14 cellular contexts compared by ENCODE assay signal in genomic region chr19:52603558-52604207, GRCh38. TPM values are rescaled to one million over a fixed set of nuclear protein-coding genes. Genes with fewer than 3 reads are reported as not detected.
DNase-seq lines count a peak whose midpoint lies in the region; ATAC-seq and TF ChIP-seq lines count a peak whose summit lies in the region.
"Had no signal": no experiment of that assay in that cellular context is flagged by ENCODE, and none has a peak within 500 bp of the region (broad histone marks: within the 10 kb centered on the region; RNA-seq: fewer than 3 reads in every experiment).

No MANE protein-coding gene starts in this region.

- H2BK20ac ChIP-seq in IMR-90 (ENCODE audit: low read depth, low read length): no peak overlapping the region

- H3K18ac ChIP-seq in IMR-90 (ENCODE audit: low read depth, low read length): no peak overlapping the region

- peaks cover 3% of the 10 kb centered on the region; the same call in 1 of the 2 replicates for H3K9me1 ChIP-seq in IMR-90 (ENCODE audit: insufficient read depth, low read length)

- peaks cover 5% of the 10 kb centered on the region; the same call in 1 of the 2 replicates for H3K4me1 ChIP-seq in IMR-90 (ENCODE audit: control insufficient read depth, insufficient read depth, low read length)
- H3K4me1 ChIP-seq in sigmoid colon: peaks cover 0 to 17% (median 14%) of the 10 kb centered on the region in 4 donors

- H3K36me3 ChIP-seq in IMR-90 (ENCODE audit: control insufficient read depth, insufficient read depth, low read length) (peaks cover 2% of the 10 kb centered on the region; the same call in 1 of the 2 replicates), sigmoid colon (no peaks in the 10 kb centered on the region)

- no peak overlapping the region for H3K4me2 ChIP-seq in IMR-90 (ENCODE audit: low read depth, low read length)
- H3K4me2 ChIP-seq: BLaER1 had no signal

- no peak overlapping the region for H3K4ac ChIP-seq in IMR-90 (ENCODE audit: low read depth, low read length)

- in situ Hi-C loops in IMR-90 (cut with MboI; ENCODE audit: low sequenced_read_pairs): no loop called here

- H3K27me3 Mint-ChIP-seq in natural killer cell treated with Interleukin-12 subunit alpha and Interleukin-12 subunit beta and Interleukin-15 and Interleukin-18, amount 100 ng/mL, for 72 hours: no peaks in the 10 kb centered on the region
- H3K27me3 Mint-ChIP-seq: stimulated activated naive CD8-positive, alpha-beta T cell treated with anti-CD3 and anti-CD28 coated beads, Interleukin-15, Interleukin-2, amounts not matched to agents 100 ng/mL and 50 ng/mL, for 24 hours had no signal

- H2AFZ ChIP-seq in IMR-90 (replicated peaks; ENCODE audit: low read length, poor library complexity): no peak overlapping the region

- H2BK15ac ChIP-seq in IMR-90 (ENCODE audit: low read depth, low read length): no peak overlapping the region

- TF ChIP-seq POLR2A in IMR-90 (IDR thresholded peaks at IDR 0.05; ENCODE audit: low read depth, low read length) (no peak), sigmoid colon (IDR thresholded peaks at IDR 0.05) (no peak)

- POLR2A ChIA-PET in IMR-90 (lab: Charles Lee; ENCODE audit: unreplicated experiment): no interaction called here

- H3K4me3 Mint-ChIP-seq in natural killer cell treated with Interleukin-12 subunit alpha and Interleukin-12 subunit beta and Interleukin-15 and Interleukin-18, amount 100 ng/mL, for 72 hours: no peak overlapping the region
- H3K4me3 Mint-ChIP-seq: stimulated activated naive CD8-positive, alpha-beta T cell treated with anti-CD3 and anti-CD28 coated beads, Interleukin-15, Interleukin-2, amounts not matched to agents 100 ng/mL and 50 ng/mL, for 24 hours had no signal

- no peak for TF ChIP-seq EP300 in sigmoid colon (IDR thresholded peaks at IDR 0.05)

- no peak for TF ChIP-seq RAD21 in IMR-90 (IDR thresholded peaks at IDR 0.05; ENCODE audit: low read length)

- TF ChIP-seq CTCF in IMR-90 (conservative IDR thresholded peaks at IDR 0.05; ENCODE audit: low read depth, low read length) (no peak), fibroblast of mammary gland (conservative IDR thresholded peaks at IDR 0.05; ENCODE audit: control insufficient read depth, insufficient read depth, low read depth, low read length) (no peak), sigmoid colon (IDR thresholded peaks at IDR 0.05) (no peak)

- H3K27me3 ChIP-seq in IMR-90 (ENCODE audit: control insufficient read depth, insufficient read depth, low read length) (no peaks in the 10 kb centered on the region), sigmoid colon (no peaks in the 10 kb centered on the region)
- H3K27me3 ChIP-seq: BLaER1 had no signal

- DNase-seq in AML-193 (lab: John Stamatoyannopoulos, UW) (peak; percentile 31 to 55), IMR-90 (peak; percentile 28), fibroblast of mammary gland (ENCODE audit: low read depth) (peak; percentile 82), sigmoid colon (no peak), activated gamma-delta T cell treated with Interleukin-2 at 50 U/mL for 16 hours (no peak)
- DNase-seq in natural killer cell treated with Interleukin-12 subunit alpha and Interleukin-12 subunit beta and Interleukin-15 and Interleukin-18, amount 100 ng/mL, for 72 hours (ENCODE audit: low spot score): no peak
- DNase-seq: activated CD4-positive, alpha-beta T cell treated with anti-CD3 and anti-CD28 coated beads, Interleukin-2, amount 50 U/mL, for 1 hour; NCI-H2107; NCI-H748 treated with DMSO at 0.1 percent for 48 hours had no signal

- H2AK5ac ChIP-seq in IMR-90 (ENCODE audit: low read depth, low read length): no peak overlapping the region

- H2BK120ac ChIP-seq in IMR-90 (ENCODE audit: low read depth, low read length): no peak overlapping the region

- no peak overlapping the region for H2AK9ac ChIP-seq in IMR-90 (replicated peaks; ENCODE audit: low read depth, low read length, poor library complexity)

- H3K27ac ChIP-seq in IMR-90 (ENCODE audit: insufficient read depth, low read length) (no peak overlapping the region), sigmoid colon (peak overlapping the region; percentile 21 to 74 (median 32))
- H3K27ac ChIP-seq: BLaER1 had no signal

- peaks cover 19 to 23% of the 10 kb centered on the region in 2 donors for H3K4me1 Mint-ChIP-seq in natural killer cell treated with Interleukin-12 subunit alpha and Interleukin-12 subunit beta and Interleukin-15 and Interleukin-18, amount 100 ng/mL, for 72 hours (ENCODE audit: low read depth in 2 of 2)

- H3K14ac ChIP-seq in IMR-90 (replicated peaks; ENCODE audit: low read depth, low read length): no peak overlapping the region

- H3K79me1 ChIP-seq in IMR-90 (ENCODE audit: low read depth in 1 of 2, low read length in 2 of 2): peaks cover 12 to 18% of the 10 kb centered on the region in 2 experiments

- 84% methylated on average over 4 of the region's 14 CpGs; no CpG with 5 or more reads in 1 of the 2 experiments for WGBS in IMR-90 (ENCODE audit: extremely low coverage in 2 of 2, insufficient read length in 1 of 2), 2 experiments
- WGBS in sigmoid colon, 2 donors: 87 to 94% methylated on average over 14 of the region's 14 CpGs

- no peak overlapping the region for H4K8ac ChIP-seq in IMR-90 (ENCODE audit: low read depth in 2 of 2, low read length in 2 of 2)

- H2BK5ac ChIP-seq in IMR-90 (ENCODE audit: low read depth, low read length, poor library complexity, severe bottlenecking): no peak overlapping the region

- no peak overlapping the region for H3K23ac ChIP-seq in IMR-90 (ENCODE audit: low read depth, low read length)

- intact Hi-C loops in IMR-90 (cut with micrococcal nuclease) (no loop called here), sigmoid colon (cut with DNase I) (no loop called here)

- H4K20me1 ChIP-seq in IMR-90 (ENCODE audit: insufficient read depth, low read length): no peaks in the 10 kb centered on the region

- no TSS peak for BruUV-seq in IMR-90 (replicated peaks; lab: Mats Ljungman, UMichigan)

- H3K9ac ChIP-seq in IMR-90 (ENCODE audit: low read depth, low read length): no peak overlapping the region
- H3K9ac ChIP-seq: BLaER1 had no signal

- no peak overlapping the region for H3K27ac Mint-ChIP-seq in natural killer cell treated with Interleukin-12 subunit alpha and Interleukin-12 subunit beta and Interleukin-15 and Interleukin-18, amount 100 ng/mL, for 72 hours
- H3K27ac Mint-ChIP-seq: stimulated activated naive CD8-positive, alpha-beta T cell treated with anti-CD3 and anti-CD28 coated beads, Interleukin-15, Interleukin-2, amounts not matched to agents 100 ng/mL and 50 ng/mL, for 24 hours had no signal

- H4K91ac ChIP-seq in IMR-90 (ENCODE audit: insufficient read depth, low read depth, low read length): no peak overlapping the region

- ATAC-seq in IMR-90 (ENCODE audit: low read depth) (no peak), HG02885 (IDR thresholded peaks at IDR 0.05; ENCODE audit: poor library complexity, unreplicated experiment) (no peak), HG03045 (IDR thresholded peaks at IDR 0.05; ENCODE audit: unreplicated experiment) (no peak)
- no peak for ATAC-seq in natural killer cell treated with Interleukin-12 subunit alpha and Interleukin-12 subunit beta and Interleukin-15 and Interleukin-18, amount 100 ng/mL, for 72 hours
- ATAC-seq: Panc1 had no signal

- H3K9me3 ChIP-seq in IMR-90 (ENCODE audit: control insufficient read depth, insufficient read depth, low read length) (peaks cover 4% of the 10 kb centered on the region; the same call in 1 of the 2 replicates), sigmoid colon (peaks cover 0 to under 1% (median 0%) of the 10 kb centered on the region in 4 donors)

- no peak overlapping the region for H4K5ac ChIP-seq in IMR-90 (ENCODE audit: low read depth, low read length)

- no peak overlapping the region for H3K4me3 ChIP-seq in IMR-90 (ENCODE audit: insufficient read depth, low read depth, low read length)
- no peak overlapping the region for H3K4me3 ChIP-seq in fibroblast of mammary gland (ENCODE audit: control insufficient read depth, low read depth, low read length)
- H3K4me3 ChIP-seq in sigmoid colon: no peak overlapping the region
- H3K4me3 ChIP-seq: BLaER1 had no signal

- no peaks in the 10 kb centered on the region for H3K9me3 Mint-ChIP-seq in natural killer cell treated with Interleukin-12 subunit alpha and Interleukin-12 subunit beta and Interleukin-15 and Interleukin-18, amount 100 ng/mL, for 72 hours

- dilution Hi-C loops in IMR-90 (cut with HindIII; ENCODE audit: low sequenced_read_pairs, unreplicated experiment): no loop called here

- no peak overlapping the region for H3K56ac ChIP-seq in IMR-90 (ENCODE audit: extremely low read depth, insufficient read depth, low read length)

- CTCF ChIA-PET in IMR-90 (lab: Yijun Ruan, JAX): no interaction called here

- peaks cover 26% of the 10 kb centered on the region for H3K36me3 Mint-ChIP-seq in natural killer cell treated with Interleukin-12 subunit alpha and Interleukin-12 subunit beta and Interleukin-15 and Interleukin-18, amount 100 ng/mL, for 72 hours

TF ChIP-seq in IMR-90, 13 proteins besides CTCF, POLR2A, EP300 and RAD21:
- TF ChIP-seq USF2 (IDR thresholded peaks at IDR 0.05; ENCODE audit: low read depth, low read length) (no peak), CEBPB (IDR thresholded peaks at IDR 0.05; ENCODE audit: low read depth, low read length) (peak; percentile 41; the same call in 1 of the 2 replicates)
TF ChIP-seq in IMR-90: peak in this region for 1.

RNA-seq across cellular contexts. Expression of gene ZNF701, which starts 33.6 kb away (rescaled TPM):
- total RNA-seq in IMR-90 (2012; rRNA removed) (12.2 and 12.5 TPM in 2 replicates), sigmoid colon (10 to 100 TPM; 12.4 to 22.4 (median 14.8) TPM)
- polyA plus RNA-seq in IMR-90 (2012; rRNA removed) (3.1 and 3.8 TPM in 2 replicates), sigmoid colon (10 to 100 TPM in 1 of 3 donors, 1 to 10 TPM in 2; 4.8 to 11.9 (median 5.5) TPM)
- 1.1 and 1.5 TPM in 2 replicates for polyA plus RNA-seq in IMR-90 (2012; cell fraction: cytosol; rRNA removed)
- 3.0 and 9.6 TPM in 2 replicates for polyA plus RNA-seq in IMR-90 (2012; cell fraction: nucleus; rRNA removed; ENCODE audit: low replicate concordance)
- total RNA-seq in natural killer cell treated with Interleukin-12 subunit alpha and Interleukin-12 subunit beta and Interleukin-15 and Interleukin-18, amount 100 ng/mL, for 72 hours: 10 to 100 TPM; 30.7 to 33.4 TPM

RNA-seq across cellular contexts. Expression of gene ZNF83, which starts 34.5 kb away (rescaled TPM):
- total RNA-seq in IMR-90 (2012; rRNA removed) (36.9 and 42.8 TPM in 2 replicates), sigmoid colon (10 to 100 TPM; 49.2 to 96.7 (median 55.9) TPM)
- polyA plus RNA-seq in IMR-90 (2012; rRNA removed) (22.3 and 32.9 TPM in 2 replicates), sigmoid colon (10 to 100 TPM in 2 of 3 donors, 1 to 10 TPM in 1; 5.8 to 20.5 (median 10.2) TPM)
- 2.1 and 5.6 TPM in 2 replicates for polyA plus RNA-seq in IMR-90 (2012; cell fraction: cytosol; rRNA removed)
- 40.6 and 340 TPM in 2 replicates for polyA plus RNA-seq in IMR-90 (2012; cell fraction: nucleus; rRNA removed; ENCODE audit: low replicate concordance)
- 10 to 100 TPM; 20.2 to 25.8 TPM for total RNA-seq in natural killer cell treated with Interleukin-12 subunit alpha and Interleukin-12 subunit beta and Interleukin-15 and Interleukin-18, amount 100 ng/mL, for 72 hours

Comparison
In these comparisons a context has a peak if more than half of its experiments do, and no peak if none do; other contexts are left out.
1. DNase-seq: peak in AML-193 (2 of 2), IMR-90 (single experiment) and fibroblast of mammary gland (single experiment); none in sigmoid colon (single experiment), natural killer cell treated with Interleukin-12 subunit alpha and Interleukin-12 subunit beta and Interleukin-15 and Interleukin-18, amount 100 ng/mL, for 72 hours (single experiment) and activated gamma-delta T cell treated with Interleukin-2 at 50 U/mL for 16 hours (single experiment).